Comparison of ENCODE assay signal across 9 cellular contexts in the genomic region with DNA sequence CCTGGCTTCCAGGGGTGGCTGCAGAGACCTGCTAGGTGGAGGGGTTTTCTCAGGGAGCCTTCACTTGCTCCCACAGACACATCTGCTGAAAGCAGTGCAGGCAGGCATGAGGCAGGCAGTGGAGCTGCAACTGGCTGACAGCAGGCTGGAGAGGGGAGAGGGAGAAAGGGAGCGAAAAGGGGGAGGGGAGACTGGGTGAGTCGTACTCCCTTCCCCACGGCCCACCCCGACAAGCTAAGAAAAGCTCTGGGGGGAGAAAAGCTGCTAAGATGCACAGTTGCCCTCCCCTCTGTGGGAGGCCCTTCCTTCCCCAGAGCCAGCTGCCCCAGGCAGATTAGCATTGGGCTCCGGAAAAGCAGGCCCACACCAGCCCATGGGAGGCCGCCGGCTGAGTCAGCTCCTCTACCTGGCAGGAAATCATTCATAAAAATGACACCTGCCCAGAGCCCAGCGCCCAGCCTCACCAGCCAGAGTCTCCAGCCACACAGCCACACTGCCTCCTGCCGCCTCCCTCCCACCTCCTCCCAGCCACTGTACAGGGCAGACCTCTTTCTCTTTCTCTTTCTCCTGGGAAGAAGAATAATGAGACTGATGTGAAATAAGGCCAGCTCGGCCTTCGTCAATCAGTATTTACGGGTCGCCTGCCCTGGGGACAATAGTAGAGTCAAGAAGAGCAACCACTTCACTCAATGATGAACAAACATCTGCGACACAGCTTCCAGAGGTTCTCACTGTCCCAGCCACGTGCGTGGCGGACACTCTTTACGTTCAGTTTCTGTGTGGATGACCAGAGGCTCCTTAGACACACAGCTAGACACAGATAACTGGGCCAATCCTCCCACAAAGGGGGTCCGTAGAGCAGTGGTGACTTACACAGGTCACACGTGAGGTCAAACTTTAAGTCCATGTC. TPM values are rescaled to one million over a fixed set of nuclear protein-coding genes. Genes with fewer than 3 reads are reported as not detected.
A peak's percentile ranks its signal among the peaks of the same experiment; 100 is the strongest.
DNase-seq lines count a peak whose midpoint lies in the region; ATAC-seq and TF ChIP-seq lines count a peak whose summit lies in the region.
"Had no signal": no experiment of that assay in that cellular context is flagged by ENCODE, and none has a peak within 500 bp of the region (broad histone marks: within the 10 kb centered on the region; RNA-seq: fewer than 3 reads in every experiment).

No MANE protein-coding gene starts in this region.

- peak overlapping the region; percentile 74 for H3K27ac ChIP-seq in BLaER1
- H3K27ac ChIP-seq in RWPE2 (ENCODE audit: poor library complexity, severe bottlenecking): peak overlapping the region; percentile 24
- no peak overlapping the region for H3K27ac ChIP-seq in foreskin keratinocyte

- ATAC-seq in RWPE2 (ENCODE audit: low read depth) (peak; percentile 90), foreskin keratinocyte (peak; percentile 91), HG02763 (IDR thresholded peaks at IDR 0.05; ENCODE audit: unreplicated experiment) (no peak), HG02840 (IDR thresholded peaks at IDR 0.05; ENCODE audit: low FRiP score, unreplicated experiment) (no peak)

- DNase-seq in HPDE6-E6E7 (ENCODE audit: extremely low spot score): peak; percentile 97
- peak; percentile 97 for DNase-seq in RWPE2 (ENCODE audit: low spot score)
- DNase-seq in foreskin keratinocyte: peak; percentile 60 to 77
- peak; percentile 83 for DNase-seq in type B pancreatic cell (ENCODE audit: extremely low spot score, unreplicated experiment)
- DNase-seq in middle frontal gyrus (ENCODE audit: extremely low spot score, low spot score): no peak

- peaks cover 47% of the 10 kb centered on the region for H3K4me1 Mint-ChIP-seq in type B pancreatic cell (ENCODE audit: unreplicated experiment)

- no peaks in the 10 kb centered on the region for H3K36me3 Mint-ChIP-seq in type B pancreatic cell
- H3K36me3 Mint-ChIP-seq: activated naive CD8-positive, alpha-beta T cell had no signal

- no peaks in the 10 kb centered on the region for H3K9me3 ChIP-seq in BLaER1
- no peaks in the 10 kb centered on the region for H3K9me3 ChIP-seq in RWPE2 (ENCODE audit: severe bottlenecking)

- peak overlapping the region; percentile 90 for H3K27ac Mint-ChIP-seq in type B pancreatic cell
- H3K27ac Mint-ChIP-seq: activated naive CD8-positive, alpha-beta T cell had no signal

- peak overlapping the region; percentile 32 for H3K4me3 ChIP-seq in BLaER1
- no peak overlapping the region for H3K4me3 ChIP-seq in RWPE2 (ENCODE audit: severe bottlenecking)

- peak overlapping the region; percentile 67 for H3K4me3 Mint-ChIP-seq in type B pancreatic cell
- H3K4me3 Mint-ChIP-seq: activated naive CD8-positive, alpha-beta T cell had no signal

- H3K36me3 ChIP-seq in BLaER1 (no peaks in the 10 kb centered on the region), RWPE2 (ENCODE audit: low read depth) (no peaks in the 10 kb centered on the region)

- TF ChIP-seq CTCF in RWPE2 (IDR thresholded peaks at IDR 0.05; ENCODE audit: poor library complexity, severe bottlenecking) (peak; percentile 45), foreskin keratinocyte (conservative IDR thresholded peaks at IDR 0.05) (peak; percentile 30), type B pancreatic cell (conservative IDR thresholded peaks at IDR 0.05) (no peak)

- H3K27me3 Mint-ChIP-seq in type B pancreatic cell: no peaks in the 10 kb centered on the region
- H3K27me3 Mint-ChIP-seq: activated naive CD8-positive, alpha-beta T cell had no signal

- H4K20me1 ChIP-seq in BLaER1: no peaks in the 10 kb centered on the region

- H3K4me2 ChIP-seq in BLaER1: peak overlapping the region; percentile 87

- peaks cover 94% of the 10 kb centered on the region for H3K4me1 ChIP-seq in BLaER1
- H3K4me1 ChIP-seq in RWPE2 (ENCODE audit: insufficient read depth, poor library complexity, severe bottlenecking): peaks cover 24% of the 10 kb centered on the region
- peaks cover 21% of the 10 kb centered on the region for H3K4me1 ChIP-seq in foreskin keratinocyte

- H3K9me3 Mint-ChIP-seq in type B pancreatic cell: no peaks in the 10 kb centered on the region

- peak overlapping the region; percentile 71 for H3K9ac ChIP-seq in BLaER1

- H3K27me3 ChIP-seq in BLaER1 (no peaks in the 10 kb centered on the region), RWPE2 (ENCODE audit: insufficient read depth, poor library complexity, severe bottlenecking) (no peaks in the 10 kb centered on the region), foreskin keratinocyte (no peaks in the 10 kb centered on the region)

RNA-seq across cellular contexts. Expression of gene C20orf203, which starts 7.7 kb away (rescaled TPM):
- total RNA-seq in foreskin keratinocyte: not detected in 2 replicates
- polyA plus RNA-seq in foreskin keratinocyte: not detected in 2 replicates
- total RNA-seq in type B pancreatic cell (ENCODE audit: low replicate concordance): 0.07 and 0.10 TPM in 2 replicates

Comparison
In these comparisons a context has a peak if more than half of its experiments do, and no peak if none do; other contexts are left out.
1. ATAC-seq: peak in RWPE2 (single experiment) and foreskin keratinocyte (single experiment); none in HG02763 (single experiment) and HG02840 (single experiment).